Comparison of ENCODE assay signal across 1 cellular context in the genomic region with DNA sequence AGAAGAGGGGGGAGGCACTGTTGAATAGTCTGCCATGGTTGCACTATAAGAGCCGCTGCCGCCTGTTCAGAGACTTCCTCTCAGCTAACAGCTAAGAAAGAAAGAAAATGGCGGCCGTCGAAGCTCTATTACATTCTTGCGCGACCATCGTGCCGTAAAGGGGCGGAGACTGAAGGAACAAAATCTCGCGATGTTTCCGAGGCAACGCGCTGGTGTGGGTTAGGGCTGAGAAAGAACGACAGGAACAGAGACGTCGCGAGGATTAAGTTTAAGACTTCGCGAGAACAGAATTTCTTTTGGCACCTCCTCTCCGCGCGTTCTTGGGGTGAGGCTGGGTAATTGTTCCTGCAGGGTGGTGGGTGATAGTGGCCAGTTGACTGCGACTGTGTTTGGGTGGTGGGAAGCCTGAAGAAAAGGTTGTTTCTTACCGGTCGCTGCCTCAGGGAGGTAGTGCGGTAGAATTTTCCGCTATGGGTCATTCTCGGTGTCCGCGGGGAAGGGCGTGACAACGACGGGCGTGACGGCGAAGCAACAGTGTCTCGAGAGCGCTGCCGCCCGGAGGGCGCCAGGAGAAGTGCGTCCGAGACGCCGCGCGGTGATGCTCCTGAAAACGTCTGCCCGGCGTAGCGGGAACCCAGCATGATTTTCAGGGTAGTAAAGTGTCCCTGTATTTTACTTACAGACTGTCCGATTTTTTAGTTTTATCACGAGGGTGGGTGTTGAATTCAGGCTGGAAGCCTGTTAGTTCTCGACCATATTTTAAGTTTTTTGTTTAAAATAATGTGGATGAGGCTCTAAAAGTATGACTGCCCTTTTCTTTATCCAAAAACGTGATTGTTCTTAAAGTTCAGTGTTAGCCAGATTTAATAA.
TF ChIP-seq lines count a peak whose summit lies in the region.

A gene with protein sequence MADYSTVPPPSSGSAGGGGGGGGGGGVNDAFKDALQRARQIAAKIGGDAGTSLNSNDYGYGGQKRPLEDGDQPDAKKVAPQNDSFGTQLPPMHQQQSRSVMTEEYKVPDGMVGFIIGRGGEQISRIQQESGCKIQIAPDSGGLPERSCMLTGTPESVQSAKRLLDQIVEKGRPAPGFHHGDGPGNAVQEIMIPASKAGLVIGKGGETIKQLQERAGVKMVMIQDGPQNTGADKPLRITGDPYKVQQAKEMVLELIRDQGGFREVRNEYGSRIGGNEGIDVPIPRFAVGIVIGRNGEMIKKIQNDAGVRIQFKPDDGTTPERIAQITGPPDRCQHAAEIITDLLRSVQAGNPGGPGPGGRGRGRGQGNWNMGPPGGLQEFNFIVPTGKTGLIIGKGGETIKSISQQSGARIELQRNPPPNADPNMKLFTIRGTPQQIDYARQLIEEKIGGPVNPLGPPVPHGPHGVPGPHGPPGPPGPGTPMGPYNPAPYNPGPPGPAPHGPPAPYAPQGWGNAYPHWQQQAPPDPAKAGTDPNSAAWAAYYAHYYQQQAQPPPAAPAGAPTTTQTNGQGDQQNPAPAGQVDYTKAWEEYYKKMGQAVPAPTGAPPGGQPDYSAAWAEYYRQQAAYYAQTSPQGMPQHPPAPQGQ (minus strand): TSS at position 104 of the 870 bp plus-strand sequence. CDS start 68 bp downstream, at position 36.

TF ChIP-seq in IMR-90, 13 proteins besides CTCF, POLR2A, EP300 and RAD21:
- no peak for TF ChIP-seq RFX5 (IDR thresholded peaks at IDR 0.05; ENCODE audit: low read depth, low read length)
- TF ChIP-seq, protein P1, sequence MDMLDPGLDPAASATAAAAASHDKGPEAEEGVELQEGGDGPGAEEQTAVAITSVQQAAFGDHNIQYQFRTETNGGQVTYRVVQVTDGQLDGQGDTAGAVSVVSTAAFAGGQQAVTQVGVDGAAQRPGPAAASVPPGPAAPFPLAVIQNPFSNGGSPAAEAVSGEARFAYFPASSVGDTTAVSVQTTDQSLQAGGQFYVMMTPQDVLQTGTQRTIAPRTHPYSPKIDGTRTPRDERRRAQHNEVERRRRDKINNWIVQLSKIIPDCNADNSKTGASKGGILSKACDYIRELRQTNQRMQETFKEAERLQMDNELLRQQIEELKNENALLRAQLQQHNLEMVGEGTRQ (IDR thresholded peaks at IDR 0.05; ENCODE audit: low read depth, low read length) = no peak; the same call in 1 of the 2 replicates
- peak; percentile 74 for TF ChIP-seq MXI1 (IDR thresholded peaks at IDR 0.05; ENCODE audit: borderline replicate concordance, low read depth, low read length)
- TF ChIP-seq CEBPB (IDR thresholded peaks at IDR 0.05; ENCODE audit: low read depth, low read length) = peak; percentile 14; the same call in 1 of the 2 replicates
- no peak for TF ChIP-seq MAFK (IDR thresholded peaks at IDR 0.05; ENCODE audit: low read depth, low read length)
- peak; percentile 45 for TF ChIP-seq SMC3 (IDR thresholded peaks at IDR 0.05; ENCODE audit: low read depth, low read length)
- peak; percentile 27; the same call in 1 of the 2 replicates for TF ChIP-seq BHLHE40 (IDR thresholded peaks at IDR 0.05; ENCODE audit: low read depth, low read length)
- TF ChIP-seq CHD1 (IDR thresholded peaks at IDR 0.05; ENCODE audit: low read depth, low read length) = no peak
- no peak for TF ChIP-seq MAZ (IDR thresholded peaks at IDR 0.05; ENCODE audit: borderline replicate concordance, low read depth, low read length)
TF ChIP-seq in IMR-90: peak in this region for 4.
